Comparison of ENCODE assay signal across 10 cellular contexts in the genomic region with DNA sequence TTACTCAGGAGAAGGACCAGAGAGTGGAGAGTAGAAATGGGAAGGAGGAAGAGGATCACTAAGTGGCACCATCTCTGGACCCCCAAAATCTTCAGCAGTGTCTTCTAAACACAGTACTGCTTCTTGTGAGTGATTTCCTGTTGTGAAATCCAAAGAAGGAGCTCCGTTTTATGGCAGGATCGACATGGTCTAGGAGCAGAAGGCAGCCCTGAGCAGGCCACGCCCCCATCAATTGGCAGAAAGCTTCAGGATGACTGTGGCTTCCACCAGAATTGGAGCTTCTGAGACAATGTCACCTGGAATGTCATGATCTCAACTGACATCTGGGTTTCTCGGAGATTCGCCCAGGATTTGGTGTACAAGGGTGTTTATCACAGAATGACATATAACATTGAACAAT.
"Had no signal": no experiment of that assay in that cellular context is flagged by ENCODE, and none has a peak within 500 bp of the region (broad histone marks: within the 10 kb centered on the region; RNA-seq: fewer than 3 reads in every experiment).

No MANE protein-coding gene starts in this region.

- DNase-seq: activated CD4-positive, alpha-beta memory T cell treated with anti-CD3 and anti-CD28 coated beads for 36 hours; activated naive CD8-positive, alpha-beta T cell treated with anti-CD3 and anti-CD28 coated beads, Interleukin-2, amount 10 ng/mL, durations not matched to agents 7 days and 5 days; anterior cingulate cortex; gastrocnemius medialis; kidney; stimulated activated CD4-positive, alpha-beta T cell treated with anti-CD3 and anti-CD28 coated beads, Interleukin-4, amount 100 ng/mL, for 4 hours; stimulated activated naive CD8-positive, alpha-beta T cell treated with anti-CD3 and anti-CD28 coated beads, Interleukin-15, amount 100 ng/mL, for 72 hours; testis had no signal

- H3K4me1 ChIP-seq: gastrocnemius medialis, parathyroid adenoma, testis had no signal

- H3K27me3 ChIP-seq: gastrocnemius medialis, testis had no signal

- H3K9me3 ChIP-seq: gastrocnemius medialis, testis had no signal

- H3K9ac ChIP-seq: parathyroid adenoma had no signal

- H3K79me2 ChIP-seq: parathyroid adenoma had no signal

- H3K27ac ChIP-seq: gastrocnemius medialis, parathyroid adenoma, testis had no signal

- ATAC-seq: esophagus mucosa; gastrocnemius medialis; stimulated activated naive CD8-positive, alpha-beta T cell treated with anti-CD3 and anti-CD28 coated beads, Interleukin-15, amount 100 ng/mL, for 72 hours had no signal

- H2AFZ ChIP-seq: parathyroid adenoma had no signal

- H3K4me3 ChIP-seq: gastrocnemius medialis, testis had no signal

- H3K36me3 ChIP-seq: gastrocnemius medialis had no signal
